Comparison of ENCODE assay signal across 9 cellular contexts in the genomic region with DNA sequence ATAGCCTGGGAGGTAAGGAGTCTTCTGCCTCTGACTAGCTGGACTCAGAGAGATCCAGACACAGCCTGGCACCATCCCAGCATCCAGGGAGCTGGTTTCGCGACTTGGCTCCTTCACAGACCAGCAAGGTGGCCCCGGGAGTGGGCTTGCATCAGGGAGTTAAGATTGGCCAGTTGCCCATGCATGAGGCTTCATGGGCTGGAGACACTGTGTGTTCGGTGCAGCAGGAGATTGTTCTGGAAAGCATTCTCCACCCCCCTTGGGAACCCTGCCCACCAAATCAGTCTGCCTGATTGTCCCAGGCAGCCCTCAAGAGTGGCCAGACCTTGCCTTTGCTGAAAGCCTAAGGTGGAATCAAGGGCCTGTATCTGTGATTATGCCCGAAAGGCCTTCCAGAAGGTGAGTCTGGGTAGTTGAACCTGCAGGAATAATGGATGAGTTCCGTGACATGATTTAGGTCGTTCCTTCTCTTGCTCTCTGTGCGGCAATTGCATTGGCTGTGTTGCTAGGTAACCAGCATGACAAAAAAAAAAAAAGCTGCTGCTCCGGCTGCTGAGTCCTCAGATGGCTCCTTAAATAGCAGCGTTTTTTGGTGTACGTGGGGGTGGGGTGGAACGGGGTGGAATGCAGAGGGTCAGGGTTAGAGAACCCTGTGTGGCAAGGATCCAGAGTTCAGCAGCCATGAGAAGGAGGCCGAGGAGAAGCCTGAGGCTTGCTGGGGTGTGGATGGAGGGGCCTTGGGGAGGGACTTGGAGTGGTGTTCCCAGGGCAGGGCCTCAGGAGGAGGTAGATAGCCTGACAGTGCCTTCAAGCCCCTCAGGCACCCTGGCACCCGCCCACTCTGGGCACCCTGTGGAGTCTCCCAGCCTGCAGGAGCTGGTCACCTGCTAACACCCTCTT.
A peak's percentile ranks its signal among the peaks of the same experiment; 100 is the strongest.
DNase-seq lines count a peak whose midpoint lies in the region; ATAC-seq and TF ChIP-seq lines count a peak whose summit lies in the region.
"Had no signal": no experiment of that assay in that cellular context is flagged by ENCODE, and none has a peak within 500 bp of the region (broad histone marks: within the 10 kb centered on the region; RNA-seq: fewer than 3 reads in every experiment).

No MANE protein-coding gene starts in this region.

- H3K4me3 Mint-ChIP-seq in CD14-positive monocyte, result no peak overlapping the region

- H3K27ac ChIP-seq in neural cell (ENCODE audit: low read length), result peak overlapping the region; percentile 90

- H3K9me3 Mint-ChIP-seq in CD14-positive monocyte, result no peaks in the 10 kb centered on the region

- TF ChIP-seq CTCF in CD14-positive monocyte (IDR thresholded peaks at IDR 0.05) (no peak), fibroblast of mammary gland (conservative IDR thresholded peaks at IDR 0.05; ENCODE audit: control insufficient read depth, insufficient read depth, low read depth, low read length) (no peak), neural cell (IDR thresholded peaks at IDR 0.05; ENCODE audit: poor library complexity, severe bottlenecking) (no peak)

- H3K27me3 Mint-ChIP-seq in CD14-positive monocyte (ENCODE audit: low read depth in 3 of 3), result peaks cover 0 to 1% (median 0%) of the 10 kb centered on the region in 3 donors

- H3K27me3 ChIP-seq in neural cell (ENCODE audit: insufficient read depth, low read depth, low read length), result no peaks in the 10 kb centered on the region
- H3K27me3 ChIP-seq: MG63 had no signal

- ATAC-seq in GM18861 (IDR thresholded peaks at IDR 0.05; ENCODE audit: unreplicated experiment) (no peak), GM21576 (IDR thresholded peaks at IDR 0.05; ENCODE audit: unreplicated experiment) (no peak)

- intact Hi-C loops in CD14-positive monocyte (cut with micrococcal nuclease), result no loop called here

- no peaks in the 10 kb centered on the region for H3F3A ChIP-seq in neural cell (ENCODE audit: insufficient read depth, low read length, poor library complexity, severe bottlenecking)

- no peaks in the 10 kb centered on the region for H3K9me3 ChIP-seq in neural cell (ENCODE audit: low read length)
- H3K9me3 ChIP-seq: MG63 had no signal

- H3K79me2 ChIP-seq in neural cell (replicated peaks; ENCODE audit: insufficient read depth, low read length), result no peaks in the 10 kb centered on the region

- peak overlapping the region; percentile 52 for H2AFZ ChIP-seq in neural cell (ENCODE audit: low read depth, low read length)

- TF ChIP-seq EP300 in neural cell (conservative IDR thresholded peaks at IDR 0.05; ENCODE audit: poor library complexity, severe bottlenecking), result peak; percentile 77

- no peaks in the 10 kb centered on the region for H4K20me1 ChIP-seq in neural cell (ENCODE audit: insufficient read depth)

- peak overlapping the region; percentile 31 for H3K4me2 ChIP-seq in neural cell (ENCODE audit: low read length)

- H3K9ac ChIP-seq in neural cell (ENCODE audit: low read length), result peak overlapping the region; percentile 60

- H3K27ac Mint-ChIP-seq in CD14-positive monocyte, result peak overlapping the region in 6 of 7 donors; percentile 6 to 86 (median 71)

- H3K36me3 ChIP-seq in neural cell (ENCODE audit: insufficient read depth, low read length), result no peaks in the 10 kb centered on the region

- TF ChIP-seq RAD21 in neural cell (conservative IDR thresholded peaks at IDR 0.05), result peak; percentile 55

- H3K36me3 Mint-ChIP-seq in CD14-positive monocyte, result peaks cover 82 to 99% of the 10 kb centered on the region in 2 donors

- H3K4me3 ChIP-seq in fibroblast of mammary gland (ENCODE audit: control insufficient read depth, low read depth, low read length), result no peak overlapping the region
- H3K4me3 ChIP-seq in neural cell (ENCODE audit: low read length), result peak overlapping the region; percentile 52
- H3K4me3 ChIP-seq: MG63 had no signal

- no peaks in the 10 kb centered on the region for H3K4me1 Mint-ChIP-seq in CD14-positive monocyte

- no peak for DNase-seq in CD14-positive monocyte (ENCODE audit: low spot score)
- peak; percentile 90 for DNase-seq in NCI-H2227 (lab: John Stamatoyannopoulos, UW; ENCODE audit: unreplicated experiment)
- peak; percentile 49 for DNase-seq in fibroblast of mammary gland (ENCODE audit: low read depth)
- no peak for DNase-seq in amniotic stem cell (lab: John Stamatoyannopoulos, UW)
- DNase-seq in D341Med (ENCODE audit: low spot score), result no peak
- DNase-seq: MG63 had no signal

- H3K9me2 ChIP-seq in neural cell (ENCODE audit: insufficient read depth, low read length), result no peaks in the 10 kb centered on the region

TF ChIP-seq in neural cell, 6 proteins besides CTCF, POLR2A, EP300 and RAD21:
- TF ChIP-seq MXI1 (conservative IDR thresholded peaks at IDR 0.05; ENCODE audit: poor library complexity, severe bottlenecking), result peak; percentile 17
- no peak for TF ChIP-seq TAF1 (IDR thresholded peaks at IDR 0.05; ENCODE audit: low read depth)
- peak; percentile 45 for TF ChIP-seq POLR2AphosphoS5 (IDR thresholded peaks at IDR 0.05)
- peak; percentile 56 for TF ChIP-seq SMC3 (conservative IDR thresholded peaks at IDR 0.05; ENCODE audit: poor library complexity)
- TF ChIP-seq, protein P1, sequence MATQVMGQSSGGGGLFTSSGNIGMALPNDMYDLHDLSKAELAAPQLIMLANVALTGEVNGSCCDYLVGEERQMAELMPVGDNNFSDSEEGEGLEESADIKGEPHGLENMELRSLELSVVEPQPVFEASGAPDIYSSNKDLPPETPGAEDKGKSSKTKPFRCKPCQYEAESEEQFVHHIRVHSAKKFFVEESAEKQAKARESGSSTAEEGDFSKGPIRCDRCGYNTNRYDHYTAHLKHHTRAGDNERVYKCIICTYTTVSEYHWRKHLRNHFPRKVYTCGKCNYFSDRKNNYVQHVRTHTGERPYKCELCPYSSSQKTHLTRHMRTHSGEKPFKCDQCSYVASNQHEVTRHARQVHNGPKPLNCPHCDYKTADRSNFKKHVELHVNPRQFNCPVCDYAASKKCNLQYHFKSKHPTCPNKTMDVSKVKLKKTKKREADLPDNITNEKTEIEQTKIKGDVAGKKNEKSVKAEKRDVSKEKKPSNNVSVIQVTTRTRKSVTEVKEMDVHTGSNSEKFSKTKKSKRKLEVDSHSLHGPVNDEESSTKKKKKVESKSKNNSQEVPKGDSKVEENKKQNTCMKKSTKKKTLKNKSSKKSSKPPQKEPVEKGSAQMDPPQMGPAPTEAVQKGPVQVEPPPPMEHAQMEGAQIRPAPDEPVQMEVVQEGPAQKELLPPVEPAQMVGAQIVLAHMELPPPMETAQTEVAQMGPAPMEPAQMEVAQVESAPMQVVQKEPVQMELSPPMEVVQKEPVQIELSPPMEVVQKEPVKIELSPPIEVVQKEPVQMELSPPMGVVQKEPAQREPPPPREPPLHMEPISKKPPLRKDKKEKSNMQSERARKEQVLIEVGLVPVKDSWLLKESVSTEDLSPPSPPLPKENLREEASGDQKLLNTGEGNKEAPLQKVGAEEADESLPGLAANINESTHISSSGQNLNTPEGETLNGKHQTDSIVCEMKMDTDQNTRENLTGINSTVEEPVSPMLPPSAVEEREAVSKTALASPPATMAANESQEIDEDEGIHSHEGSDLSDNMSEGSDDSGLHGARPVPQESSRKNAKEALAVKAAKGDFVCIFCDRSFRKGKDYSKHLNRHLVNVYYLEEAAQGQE (IDR thresholded peaks at IDR 0.05; ENCODE audit: borderline replicate concordance), result peak; percentile 34
- no peak for TF ChIP-seq EZH2 (IDR thresholded peaks at IDR 0.05; ENCODE audit: borderline replicate concordance, insufficient read depth, low read length, poor library complexity, severe bottlenecking)

Comparison
In these comparisons a context has a peak if more than half of its experiments do, and no peak if none do; other contexts are left out.
1. DNase-seq: peak in NCI-H2227 (single experiment) and fibroblast of mammary gland (single experiment); none in CD14-positive monocyte (single experiment), amniotic stem cell (single experiment) and D341Med (single experiment).